In genomic region chr16:82855471-82855870, GRCh38 we compare ENCODE assay signal across 20 cellular contexts.
DNase-seq lines count a peak whose midpoint lies in the region; TF ChIP-seq lines count a peak whose summit lies in the region.
"Had no signal": no experiment of that assay in that cellular context is flagged by ENCODE, and none has a peak within 500 bp of the region (broad histone marks: within the 10 kb centered on the region; RNA-seq: fewer than 3 reads in every experiment).

No MANE protein-coding gene starts in this region.

- TF ChIP-seq CTCF in AG10803 (conservative IDR thresholded peaks at IDR 0.05; ENCODE audit: low read length) (no peak), osteoblast (IDR thresholded peaks at IDR 0.05; ENCODE audit: extremely low read depth, low read depth, low read length) (no peak), prostate gland (IDR thresholded peaks at IDR 0.05) (no peak)

- TF ChIP-seq POLR2A in prostate gland (IDR thresholded peaks at IDR 0.05): no peak

- peak; percentile 90 for DNase-seq in AG10803 (ENCODE audit: low read depth)
- peak; percentile 83 for DNase-seq in GM23248
- peak; percentile 38 for DNase-seq in epidermal melanocyte (ENCODE audit: insufficient read length, low spot score)
- peak; percentile 70 for DNase-seq in osteoblast (ENCODE audit: insufficient read length, low spot score, missing footprints)
- DNase-seq in prostate gland (ENCODE audit: low spot score): no peak
- DNase-seq in cerebellar cortex (ENCODE audit: low spot score): no peak
- no peak for DNase-seq in D341Med (ENCODE audit: low spot score)
- no peak for DNase-seq in NCI-H128 (lab: John Stamatoyannopoulos, UW; ENCODE audit: unreplicated experiment)
- DNase-seq: BE2C; CD4-positive, CD25-positive, alpha-beta regulatory T cell; COR-L47; DMS53; NCI-H1048; NCI-H1436 treated with DMSO at 0.1 percent for 48 hours; NCI-H2029; NCI-H345; NCI-H524 treated with DMSO at 0.1 percent for 48 hours; PC-9; SJCRH30 had no signal

- H2AFZ ChIP-seq in GM23248 (no peak overlapping the region), osteoblast (ENCODE audit: low read length) (no peak overlapping the region)
- H2AFZ ChIP-seq: PC-9 had no signal

- H4K20me1 ChIP-seq in GM23248 (ENCODE audit: insufficient read depth) (no peaks in the 10 kb centered on the region), osteoblast (ENCODE audit: insufficient read depth, low read length) (peaks cover 2% of the 10 kb centered on the region)

- H3K4me2 ChIP-seq in GM23248 (ENCODE audit: unreplicated experiment) (peak overlapping the region; percentile 43), osteoblast (ENCODE audit: insufficient read depth, low read length) (peak overlapping the region; percentile 2)
- H3K4me2 ChIP-seq: KMS-11, PC-9 had no signal

- H3K27ac ChIP-seq in GM23248 (no peak overlapping the region), osteoblast (ENCODE audit: low read depth, low read length) (no peak overlapping the region), prostate gland (no peak overlapping the region)
- H3K27ac ChIP-seq: KMS-11, PC-9, SJCRH30 had no signal

- H3F3A ChIP-seq in GM23248 (ENCODE audit: insufficient read depth): no peaks in the 10 kb centered on the region

- H3K79me2 ChIP-seq in GM23248 (ENCODE audit: insufficient read depth): no peaks in the 10 kb centered on the region
- H3K79me2 ChIP-seq in osteoblast (ENCODE audit: insufficient read depth, low read length): no peaks in the 10 kb centered on the region

- H3K9me3 ChIP-seq in GM23248 (ENCODE audit: low read depth) (no peaks in the 10 kb centered on the region), osteoblast (ENCODE audit: low read depth, low read length) (no peaks in the 10 kb centered on the region), prostate gland (no peaks in the 10 kb centered on the region)
- H3K9me3 ChIP-seq: BE2C, SJCRH30 had no signal

- H3K4me3 ChIP-seq in AG10803 (ENCODE audit: low read length) (no peak overlapping the region), GM23248 (no peak overlapping the region), osteoblast (ENCODE audit: insufficient read depth, low read length) (no peak overlapping the region), prostate gland (no peak overlapping the region)
- H3K4me3 ChIP-seq: PC-9, SJCRH30 had no signal

- WGBS in GM23248 (ENCODE audit: low coverage in 1 of 2, low lambda C conversion rate in 2 of 2, missing lambda C conversion rate in 2 of 2), 2 experiments: 13 to 16% methylated on average over 5 of the region's 5 CpGs
- WGBS in prostate gland: 92% methylated on average over 5 of the region's 5 CpGs

- no peak overlapping the region for H3K9ac ChIP-seq in GM23248
- H3K9ac ChIP-seq: KMS-11 had no signal

- H3K36me3 ChIP-seq in GM23248 (ENCODE audit: low read depth): no peaks in the 10 kb centered on the region
- no peaks in the 10 kb centered on the region for H3K36me3 ChIP-seq in osteoblast (ENCODE audit: insufficient read depth, low read length)
- H3K36me3 ChIP-seq in prostate gland: no peaks in the 10 kb centered on the region
- H3K36me3 ChIP-seq: BE2C, SJCRH30 had no signal

- intact Hi-C loops in prostate gland (cut with DNase I): no loop called here

- in situ Hi-C loops in GM23248 (cut with MboI): no loop called here

- peaks cover 9% of the 10 kb centered on the region for H3K4me1 ChIP-seq in GM23248 (ENCODE audit: insufficient read depth)
- peaks cover 2% of the 10 kb centered on the region for H3K4me1 ChIP-seq in osteoblast (ENCODE audit: insufficient read depth, low read length)
- no peaks in the 10 kb centered on the region for H3K4me1 ChIP-seq in prostate gland (replicated peaks)
- H3K4me1 ChIP-seq: BE2C, SJCRH30 had no signal

- no peaks in the 10 kb centered on the region for H3K9me2 ChIP-seq in GM23248 (ENCODE audit: insufficient read depth)

- H3K27me3 ChIP-seq in GM23248 (replicated peaks; ENCODE audit: insufficient read depth): no peaks in the 10 kb centered on the region
- H3K27me3 ChIP-seq in osteoblast (ENCODE audit: insufficient read depth, low read length): no peaks in the 10 kb centered on the region
- no peaks in the 10 kb centered on the region for H3K27me3 ChIP-seq in prostate gland (replicated peaks; ENCODE audit: insufficient read depth)
- H3K27me3 ChIP-seq: BE2C, SJCRH30 had no signal

Comparison
In these comparisons a context has a peak if more than half of its experiments do, and no peak if none do; other contexts are left out.
1. DNase-seq: peak in AG10803 (single experiment), GM23248 (single experiment), epidermal melanocyte (single experiment) and osteoblast (single experiment); none in prostate gland (single experiment), cerebellar cortex (single experiment), D341Med (single experiment) and NCI-H128 (single experiment).